19 cellular contexts compared by ENCODE assay signal in genomic region chr18:74534981-74535649, GRCh38. TPM values are rescaled to one million over a fixed set of nuclear protein-coding genes. Genes with fewer than 3 reads are reported as not detected.
DNase-seq lines count a peak whose midpoint lies in the region; ATAC-seq and TF ChIP-seq lines count a peak whose summit lies in the region.
"Had no signal": no experiment of that assay in that cellular context is flagged by ENCODE, and none has a peak within 500 bp of the region (broad histone marks: within the 10 kb centered on the region; RNA-seq: fewer than 3 reads in every experiment).

No MANE protein-coding gene starts in this region.

- CTCF ChIA-PET in mammary epithelial cell (lab: Charles Lee; ENCODE audit: low non-redundant PET), result no interaction called here
- CTCF ChIA-PET in activated naive CD4-positive, alpha-beta T cell treated with anti-CD3 and anti-CD28 coated beads, Interleukin-2, amount 10 ng/mL, durations not matched to agents 7 days and 5 days (lab: Charles Lee), result no interaction called here

- dilution Hi-C loops in mammary epithelial cell (cut with HindIII; ENCODE audit: low sequenced_read_pairs), result loop anchor here (5.0 kb wide), 1 partner anchor 58 kb away; no protein-coding TSS in a partner anchor

- H3K4me3 ChIP-seq in heart left ventricle (no peak overlapping the region), testis (no peak overlapping the region), mammary epithelial cell (replicated peaks in 1 of 3; ENCODE audit: insufficient read depth in 1 of 3, low read depth in 2 of 3, low read length in 3 of 3) (no peak overlapping the region)
- H3K4me3 ChIP-seq: A549, Peyer's patch had no signal

- TF ChIP-seq CTCF in heart left ventricle (IDR thresholded peaks at IDR 0.05) (no peak), testis (IDR thresholded peaks at IDR 0.05) (no peak), mammary epithelial cell (conservative IDR thresholded peaks at IDR 0.05 in 1 of 2, IDR thresholded peaks at IDR 0.05 in 1 of 2; ENCODE audit: extremely low read depth in 1 of 2, insufficient read depth in 1 of 2, low read depth in 1 of 2, low read length in 2 of 2) (no peak)

- no peak for ATAC-seq in heart left ventricle
- peak; percentile 85 for ATAC-seq in HG02798 (IDR thresholded peaks at IDR 0.05; ENCODE audit: poor library complexity, unreplicated experiment)
- ATAC-seq: A549, foreskin keratinocyte had no signal

- no peaks in the 10 kb centered on the region for H3K4me1 ChIP-seq in heart left ventricle
- no peaks in the 10 kb centered on the region for H3K4me1 ChIP-seq in testis
- H3K4me1 ChIP-seq in mammary epithelial cell (ENCODE audit: insufficient read depth, low read length), result no peaks in the 10 kb centered on the region
- H3K4me1 ChIP-seq: A549, foreskin keratinocyte, Peyer's patch had no signal

- H3K4me2 ChIP-seq in mammary epithelial cell (ENCODE audit: insufficient read depth, low read depth, low read length), result no peak overlapping the region
- H3K4me2 ChIP-seq: A549 had no signal

- 89 to 95% (median 93%) methylated on average over 9 of the region's 9 CpGs for WGBS in heart left ventricle, 4 donors
- 93 to 95% methylated on average over 9 of the region's 9 CpGs for WGBS in testis, 2 donors
- 42% methylated on average over 9 of the region's 9 CpGs for WGBS in mammary epithelial cell (ENCODE audit: low coverage, missing lambda C conversion rate)

- H3K27ac ChIP-seq in heart left ventricle (no peak overlapping the region), testis (no peak overlapping the region), mammary epithelial cell (ENCODE audit: insufficient read depth, low read depth, low read length) (no peak overlapping the region)
- H3K27ac ChIP-seq: A549, foreskin keratinocyte, Peyer's patch had no signal

- intact Hi-C loops in cardiac septum (cut with DNase I), result no loop called here
- intact Hi-C loops in heart left ventricle (cut with DNase I), result no loop called here
- intact Hi-C loops in testis (cut with DNase I; ENCODE audit: low total_unique reads), result no loop called here
- intact Hi-C loops in mammary epithelial cell (cut with micrococcal nuclease), result no loop called here

- no peaks in the 10 kb centered on the region for H3K79me2 ChIP-seq in mammary epithelial cell (ENCODE audit: insufficient read depth, low read length)

- no peaks in the 10 kb centered on the region for H3K4me1 Mint-ChIP-seq in activated naive CD4-positive, alpha-beta T cell treated with anti-CD3 and anti-CD28 coated beads, Interleukin-2, amount 10 ng/mL, durations not matched to agents 7 days and 5 days
- H3K4me1 Mint-ChIP-seq: activated naive CD4-positive, alpha-beta T cell treated with anti-CD3 and anti-CD28 coated beads, Interleukin-2, amount 50 U/mL, for 24 hours had no signal

- BruUV-seq in mammary epithelial cell (replicated peaks; lab: Mats Ljungman, UMichigan), result no TSS peak

- no peaks in the 10 kb centered on the region for H3K36me3 ChIP-seq in heart left ventricle
- no peaks in the 10 kb centered on the region for H3K36me3 ChIP-seq in testis (ENCODE audit: low read depth, missing control alignments)
- H3K36me3 ChIP-seq in mammary epithelial cell (ENCODE audit: insufficient read depth, low read length), result no peaks in the 10 kb centered on the region
- H3K36me3 ChIP-seq: Peyer's patch had no signal

- no peaks in the 10 kb centered on the region for H3K36me3 Mint-ChIP-seq in activated naive CD4-positive, alpha-beta T cell treated with anti-CD3 and anti-CD28 coated beads, Interleukin-2, amount 10 ng/mL, durations not matched to agents 7 days and 5 days
- H3K36me3 Mint-ChIP-seq: activated naive CD4-positive, alpha-beta T cell treated with anti-CD3 and anti-CD28 coated beads, Interleukin-2, amount 50 U/mL, for 24 hours had no signal

- H3K27me3 Mint-ChIP-seq in activated naive CD4-positive, alpha-beta T cell treated with anti-CD3 and anti-CD28 coated beads, Interleukin-2, amount 10 ng/mL, durations not matched to agents 7 days and 5 days, result peaks cover 23% of the 10 kb centered on the region
- H3K27me3 Mint-ChIP-seq: activated naive CD4-positive, alpha-beta T cell treated with anti-CD3 and anti-CD28 coated beads, Interleukin-2, amount 50 U/mL, for 24 hours had no signal

- H3K4me3 Mint-ChIP-seq in activated naive CD4-positive, alpha-beta T cell treated with anti-CD3 and anti-CD28 coated beads, Interleukin-2, amount 10 ng/mL, durations not matched to agents 7 days and 5 days, result no peak overlapping the region
- H3K4me3 Mint-ChIP-seq: activated naive CD4-positive, alpha-beta T cell treated with anti-CD3 and anti-CD28 coated beads, Interleukin-2, amount 50 U/mL, for 24 hours; mesothelial cell of epicardium had no signal

- H3K27me3 ChIP-seq in heart left ventricle, result no peaks in the 10 kb centered on the region
- no peaks in the 10 kb centered on the region for H3K27me3 ChIP-seq in testis
- no peaks in the 10 kb centered on the region for H3K27me3 ChIP-seq in mammary epithelial cell (ENCODE audit: insufficient read depth, low read length)
- H3K27me3 ChIP-seq: foreskin keratinocyte, Peyer's patch had no signal

- TF ChIP-seq POLR2A in heart left ventricle (IDR thresholded peaks at IDR 0.05) (no peak), testis (IDR thresholded peaks at IDR 0.05) (no peak)

- H3K9ac ChIP-seq in mammary epithelial cell (ENCODE audit: insufficient read depth, low read length), result no peak overlapping the region

- no peak overlapping the region for H2AFZ ChIP-seq in mammary epithelial cell (ENCODE audit: low read depth, low read length)

- H4K20me1 ChIP-seq in mammary epithelial cell (ENCODE audit: insufficient read depth, low read length), result no peaks in the 10 kb centered on the region

- H3K9me3 Mint-ChIP-seq in activated naive CD4-positive, alpha-beta T cell treated with anti-CD3 and anti-CD28 coated beads, Interleukin-2, amount 10 ng/mL, durations not matched to agents 7 days and 5 days, result no peaks in the 10 kb centered on the region
- H3K9me3 Mint-ChIP-seq: activated naive CD4-positive, alpha-beta T cell treated with anti-CD3 and anti-CD28 coated beads, Interleukin-2, amount 50 U/mL, for 24 hours had no signal

- DNase-seq in cardiac septum (ENCODE audit: low spot score), result peak; percentile 56
- no peak for DNase-seq in heart left ventricle
- DNase-seq in RPMI8226, result peak; percentile 80
- no peak for DNase-seq in NCI-H524 treated with DMSO at 0.1 percent for 48 hours (lab: John Stamatoyannopoulos, UW)
- no peak for DNase-seq in testis
- no peak for DNase-seq in mammary epithelial cell
- DNase-seq in activated naive CD4-positive, alpha-beta T cell treated with anti-CD3 and anti-CD28 coated beads, Interleukin-2, amount 10 ng/mL, durations not matched to agents 7 days and 5 days, result no peak
- DNase-seq: activated CD4-positive, CD25-positive, alpha-beta regulatory T cell; activated CD8-positive, alpha-beta memory T cell treated with anti-CD3 and anti-CD28 coated beads, Interleukin-2, amount 50 U/mL, for 4 hours; foreskin keratinocyte; HCEC 1CT; NCI-H446 treated with DMSO at 0.1 percent for 48 hours had no signal

- in situ Hi-C loops in mammary epithelial cell (cut with MboI; ENCODE audit: low sequenced_read_pairs in 2 of 2), result no loop called here

- H3K9me3 ChIP-seq in heart left ventricle (peaks cover 0 to 6% (median 0%) of the 10 kb centered on the region in 12 donors), testis (no peaks in the 10 kb centered on the region), mammary epithelial cell (replicated peaks; ENCODE audit: insufficient read depth, low read length) (no peaks in the 10 kb centered on the region)
- H3K9me3 ChIP-seq: A549, Peyer's patch had no signal

- H3K27ac Mint-ChIP-seq in activated naive CD4-positive, alpha-beta T cell treated with anti-CD3 and anti-CD28 coated beads, Interleukin-2, amount 10 ng/mL, durations not matched to agents 7 days and 5 days, result no peak overlapping the region
- H3K27ac Mint-ChIP-seq: activated naive CD4-positive, alpha-beta T cell treated with anti-CD3 and anti-CD28 coated beads, Interleukin-2, amount 50 U/mL, for 24 hours; mesothelial cell of epicardium had no signal

RNA-seq across cellular contexts. Expression of gene CNDP1, which starts 0.8 kb away (rescaled TPM):
- total RNA-seq in cardiac septum, result not detected
- not detected for total RNA-seq in heart left ventricle
- under 1 TPM in 1 of 2 donors, not detected in 1; 0.03 TPM for polyA plus RNA-seq in heart left ventricle
- 1 to 10 TPM in 1 of 2 donors, under 1 TPM in 1; 0.31 to 1.3 TPM for total RNA-seq in testis
- polyA plus RNA-seq in testis (ENCODE audit: insufficient read depth, low read depth, low replicate concordance), result 0.40 TPM
- under 1 TPM in 1 of 2 donors, not detected in 1; under 0.01 TPM for total RNA-seq in mammary epithelial cell
- not detected for polyA plus RNA-seq in mammary epithelial cell
- polyA minus RNA-seq in mammary epithelial cell, result not detected
- total RNA-seq: bronchial epithelial cell, foreskin keratinocyte, osteocyte had no signal
- polyA plus RNA-seq: foreskin keratinocyte had no signal

RNA-seq across cellular contexts. Expression of gene CNDP2, which starts 39.0 kb away (rescaled TPM):
- total RNA-seq in cardiac septum (65.7 TPM), heart left ventricle (100 to 1,000 TPM in 1 of 9 donors, 10 to 100 TPM in 8; 38.3 to 162 (median 76.3) TPM), testis (10 to 100 TPM; 72.0 to 84.5 TPM), mammary epithelial cell (100 to 1,000 TPM; 130 to 159 TPM)
- polyA plus RNA-seq in heart left ventricle (10 to 100 TPM; 50.1 to 90.4 TPM), testis (ENCODE audit: insufficient read depth, low read depth, low replicate concordance) (74.4 TPM), mammary epithelial cell (97.7 TPM)
- polyA minus RNA-seq in mammary epithelial cell, result 111 TPM

Comparison
In these comparisons a context has a peak if more than half of its experiments do, and no peak if none do; other contexts are left out.
1. DNase-seq: peak in cardiac septum (single experiment) and RPMI8226 (single experiment); none in heart left ventricle (0 of 5), NCI-H524 treated with DMSO at 0.1 percent for 48 hours (single experiment), testis (single experiment), mammary epithelial cell (single experiment) and activated naive CD4-positive, alpha-beta T cell treated with anti-CD3 and anti-CD28 coated beads, Interleukin-2, amount 10 ng/mL, durations not matched to agents 7 days and 5 days (single experiment).